In genomic region chr10:77925410-77925794, GRCh38 we compare ENCODE assay signal across 7 cellular contexts. TPM values are rescaled to one million over a fixed set of nuclear protein-coding genes. Genes with fewer than 3 reads are reported as not detected.
DNase-seq lines count a peak whose midpoint lies in the region; ATAC-seq and TF ChIP-seq lines count a peak whose summit lies in the region.

No MANE protein-coding gene starts in this region.

- no peaks in the 10 kb centered on the region for H3K9me3 ChIP-seq in muscle layer of colon (ENCODE audit: low read length)

- no peak for TF ChIP-seq CTCF in GM12865 (IDR thresholded peaks at IDR 0.05; ENCODE audit: insufficient read depth, low read depth, low read length, missing control alignments)
- TF ChIP-seq CTCF in epithelial cell of proximal tubule (conservative IDR thresholded peaks at IDR 0.05; ENCODE audit: low read depth, low read length), result no peak

- peak overlapping the region; percentile 93 for H3K27ac ChIP-seq in muscle layer of colon (ENCODE audit: low read depth, low read length)

- ATAC-seq in HG03135 (IDR thresholded peaks at IDR 0.05; ENCODE audit: unreplicated experiment), result no peak

- H3K4me3 ChIP-seq in GM12865 (ENCODE audit: low read depth, low read length), result peak overlapping the region; percentile 73
- H3K4me3 ChIP-seq in epithelial cell of proximal tubule (ENCODE audit: low read depth, low read length), result peak overlapping the region; percentile 80
- peak overlapping the region; percentile 71 to 77 for H3K4me3 ChIP-seq in muscle layer of colon (ENCODE audit: low read depth in 1 of 2, low read length in 2 of 2)

- peak overlapping the region; percentile 68 for H3K9ac ChIP-seq in muscle layer of colon (ENCODE audit: low read length)

- H3K36me3 ChIP-seq in muscle layer of colon (ENCODE audit: insufficient read depth, low read length), result no peaks in the 10 kb centered on the region

- peaks cover 41% of the 10 kb centered on the region for H3K4me1 ChIP-seq in muscle layer of colon (ENCODE audit: insufficient read depth, low read length)

- no peaks in the 10 kb centered on the region for H3K27me3 ChIP-seq in muscle layer of colon (ENCODE audit: control insufficient read depth in 1 of 2, insufficient read depth in 2 of 2, low read length in 2 of 2)

- DNase-seq in GM12865 (ENCODE audit: low read depth), result no peak
- peak; percentile 34 for DNase-seq in RPMI7951 (ENCODE audit: low read depth)
- no peak for DNase-seq in epithelial cell of proximal tubule (ENCODE audit: low read depth)
- DNase-seq in SHP77 treated with DMSO at 0.1 percent for 48 hours (lab: John Stamatoyannopoulos, UW), result no peak
- DNase-seq in A172 (ENCODE audit: low spot score), result no peak

RNA-seq across cellular contexts. Expression of gene DLG5, which starts 1.2 kb away (rescaled TPM):
- 9.0 and 10.3 TPM in 2 replicates for total RNA-seq in RPMI7951 (2014; rRNA removed; shearing (Covaris generic))
- total RNA-seq in epithelial cell of proximal tubule, result 23.4 and 25.8 TPM in 2 replicates
- 30.7 and 60.3 TPM in 2 replicates for total RNA-seq in A172 (2014; rRNA removed; shearing (Covaris generic))
